9 cellular contexts compared by ENCODE assay signal in the genomic region with DNA sequence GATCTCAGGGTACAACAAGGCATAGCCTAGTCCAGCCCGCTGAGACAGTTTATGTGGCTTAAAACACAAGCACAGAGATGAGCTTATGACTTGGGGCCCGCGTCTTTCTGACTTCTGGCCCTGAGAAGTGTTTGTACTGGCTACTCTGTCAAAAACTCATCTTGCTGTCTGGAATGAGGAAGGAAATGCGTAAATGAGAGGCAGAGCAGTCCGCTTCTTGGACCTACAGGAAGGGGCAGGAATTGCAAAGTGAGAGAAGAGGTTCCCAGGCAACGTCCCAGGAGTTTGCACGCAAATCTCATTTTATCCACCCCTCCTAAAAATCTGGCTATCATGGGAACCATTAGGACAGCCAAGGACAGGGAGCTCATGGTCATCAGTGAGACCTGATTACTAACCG. TPM values are rescaled to one million over a fixed set of nuclear protein-coding genes. Genes with fewer than 3 reads are reported as not detected.
A peak's percentile ranks its signal among the peaks of the same experiment; 100 is the strongest.
DNase-seq lines count a peak whose midpoint lies in the region; ATAC-seq and TF ChIP-seq lines count a peak whose summit lies in the region.
"Had no signal": no experiment of that assay in that cellular context is flagged by ENCODE, and none has a peak within 500 bp of the region (broad histone marks: within the 10 kb centered on the region; RNA-seq: fewer than 3 reads in every experiment).

No MANE protein-coding gene starts in this region.

- no peaks in the 10 kb centered on the region for H3F3A ChIP-seq in OCI-LY1 (ENCODE audit: insufficient read depth, low read length)

- no peak overlapping the region for H3K9ac ChIP-seq in OCI-LY1 (ENCODE audit: low read length)
- H3K9ac ChIP-seq in parathyroid adenoma, result no peak overlapping the region

- H3K4me2 ChIP-seq in OCI-LY1 (ENCODE audit: low read length), result peak overlapping the region; percentile 40; the same call in 1 of the 2 replicates
- no peak overlapping the region for H3K4me2 ChIP-seq in parathyroid adenoma (ENCODE audit: low read length)

- peaks cover 92% of the 10 kb centered on the region for H3K79me2 ChIP-seq in OCI-LY1 (ENCODE audit: insufficient read depth, low read length)
- peaks cover 59% of the 10 kb centered on the region for H3K79me2 ChIP-seq in parathyroid adenoma

- H3K27me3 ChIP-seq in BJ (ENCODE audit: control insufficient read depth, insufficient read depth, low read length) (no peaks in the 10 kb centered on the region), OCI-LY1 (ENCODE audit: insufficient read depth, low read length) (no peaks in the 10 kb centered on the region), parathyroid adenoma (ENCODE audit: control insufficient read depth, insufficient read depth, low read length) (no peaks in the 10 kb centered on the region)

- H4K20me1 ChIP-seq in OCI-LY1 (ENCODE audit: insufficient read depth, low read length), result no peaks in the 10 kb centered on the region

- no peak for ATAC-seq in GM18498 (IDR thresholded peaks at IDR 0.05; ENCODE audit: unreplicated experiment)

- no peak for DNase-seq in BJ (ENCODE audit: low read depth)
- peak; percentile 81 for DNase-seq in fibroblast of gingiva (ENCODE audit: low read depth)
- no peak for DNase-seq in stimulated activated naive CD4-positive, alpha-beta T cell treated with Interleukin-2 at 50 U/mL for 16 hours (lab: John Stamatoyannopoulos, UW)
- DNase-seq in SHP77 (lab: John Stamatoyannopoulos, UW), result no peak
- no peak for DNase-seq in NCI-H146 treated with DMSO at 0.1 percent for 48 hours (lab: John Stamatoyannopoulos, UW; ENCODE audit: unreplicated experiment)
- DNase-seq: SHP77 treated with DMSO at 0.1 percent for 48 hours had no signal

- H3K36me3 ChIP-seq in BJ (ENCODE audit: control insufficient read depth, insufficient read depth, low read length) (peaks cover 9% of the 10 kb centered on the region), OCI-LY1 (ENCODE audit: insufficient read depth, low read length) (peaks cover 7% of the 10 kb centered on the region; the same call in 1 of the 2 replicates), parathyroid adenoma (ENCODE audit: control insufficient read depth, insufficient read depth, low read length) (no peaks in the 10 kb centered on the region)

- H3K4me3 ChIP-seq in BJ (ENCODE audit: low read depth, low read length) (no peak overlapping the region), OCI-LY1 (ENCODE audit: low read depth, low read length, poor library complexity, severe bottlenecking) (no peak overlapping the region), parathyroid adenoma (ENCODE audit: low read depth, low read length) (no peak overlapping the region)

- H2AFZ ChIP-seq in OCI-LY1 (ENCODE audit: low read length), result no peak overlapping the region
- no peak overlapping the region for H2AFZ ChIP-seq in parathyroid adenoma

- H3K4me1 ChIP-seq in OCI-LY1 (ENCODE audit: insufficient read depth, low read length, severe bottlenecking) (peaks cover 82% of the 10 kb centered on the region), parathyroid adenoma (peaks cover 17% of the 10 kb centered on the region)

- TF ChIP-seq CTCF in BJ (IDR thresholded peaks at IDR 0.05; ENCODE audit: insufficient read depth, low read depth, low read length) (peak; percentile 39; the same call in 1 of the 2 replicates), OCI-LY1 (IDR thresholded peaks at IDR 0.05; ENCODE audit: low read length) (no peak), parathyroid adenoma (IDR thresholded peaks at IDR 0.05) (no peak)

- CTCF ChIA-PET in BJ (lab: Yijun Ruan, JAX), result interaction anchor here (0.6 to 1.6 kb wide), 4 partner anchors 25 to 1954 kb away, joined by 3 to 5 read pairs (median 4); no protein-coding TSS in a partner anchor

- POLR2A ChIA-PET in BJ (lab: Charles Lee), result no interaction called here

- no peaks in the 10 kb centered on the region for H3K9me2 ChIP-seq in OCI-LY1 (ENCODE audit: low read depth, low read length)

- peak overlapping the region; percentile 7 for H3K27ac ChIP-seq in OCI-LY1 (ENCODE audit: low read depth, low read length, poor library complexity, severe bottlenecking)
- H3K27ac ChIP-seq in parathyroid adenoma, result peak overlapping the region; percentile 65

- no peaks in the 10 kb centered on the region for H3K9me3 ChIP-seq in OCI-LY1 (ENCODE audit: low read length)
- H3K9me3 ChIP-seq in parathyroid adenoma (ENCODE audit: control insufficient read depth, low read length), result no peaks in the 10 kb centered on the region

RNA-seq across cellular contexts. Expression of a gene that starts 5.5 kb away (rescaled TPM):
- polyA plus RNA-seq in BJ (2011; rRNA removed), result 210 and 239 TPM in 2 replicates
- 122 and 139 TPM in 2 replicates for polyA minus RNA-seq in BJ (2011; rRNA and poly(A)+ RNA removed)
